In the genomic region with DNA sequence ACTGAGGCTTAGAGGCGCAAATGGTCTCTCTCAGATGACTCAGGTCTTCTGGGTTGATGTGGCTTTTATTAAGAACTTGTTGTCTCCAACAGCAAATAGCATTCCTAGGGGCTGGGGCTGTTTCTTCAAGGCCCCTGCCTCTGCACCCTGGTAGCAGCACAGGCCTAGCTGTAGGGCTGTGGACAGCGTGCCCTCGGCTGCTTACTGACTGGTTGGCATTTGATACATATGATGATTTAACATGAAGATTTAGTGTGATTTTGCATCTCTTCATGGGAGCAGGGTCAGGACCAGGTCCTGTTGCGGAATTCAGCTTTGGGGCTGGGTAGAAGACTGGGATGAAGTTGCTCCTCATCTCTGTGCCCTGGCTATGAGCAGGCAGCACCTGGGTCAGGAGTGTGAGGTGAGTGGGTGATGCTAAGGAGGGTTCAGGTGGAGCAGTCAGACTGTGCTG, we compare ENCODE assay signal across 8 cellular contexts. TPM values are rescaled to one million over a fixed set of nuclear protein-coding genes. Genes with fewer than 3 reads are reported as not detected.
DNase-seq lines count a peak whose midpoint lies in the region; ATAC-seq and TF ChIP-seq lines count a peak whose summit lies in the region.

No MANE protein-coding gene starts in this region.

- no peaks in the 10 kb centered on the region for H3K27me3 ChIP-seq in CD8-positive, alpha-beta T cell (ENCODE audit: insufficient read depth, low read length)
- H3K27me3 ChIP-seq in Loucy (ENCODE audit: insufficient read depth, low read length, poor library complexity, severe bottlenecking) (no peaks in the 10 kb centered on the region), brain microvascular endothelial cell (replicated peaks) (no peaks in the 10 kb centered on the region), neuron (ENCODE audit: insufficient read depth, low read length) (no peaks in the 10 kb centered on the region)

- in situ Hi-C loops in brain microvascular endothelial cell (cut with HindIII; ENCODE audit: low pct_ligation_motif_present, low sequenced_read_pairs), result no loop called here
- in situ Hi-C loops in ACHN (cut with HindIII; ENCODE audit: low pct_ligation_motif_present, low pct_unique_long_range_greater_than_20kb, low sequenced_read_pairs), result no loop called here

- H3K36me3 ChIP-seq in CD8-positive, alpha-beta T cell (ENCODE audit: insufficient read depth, low read length), result no peaks in the 10 kb centered on the region
- no peaks in the 10 kb centered on the region for H3K36me3 ChIP-seq in Loucy (ENCODE audit: insufficient read depth, low read length)
- no peaks in the 10 kb centered on the region for H3K36me3 ChIP-seq in brain microvascular endothelial cell (replicated peaks)
- H3K36me3 ChIP-seq in neuron (ENCODE audit: insufficient read depth, low read length), result no peaks in the 10 kb centered on the region

- H3K9ac ChIP-seq in Loucy (ENCODE audit: low read depth, low read length, poor library complexity, severe bottlenecking), result no peak overlapping the region

- CTCF ChIA-PET in CD8-positive, alpha-beta T cell (lab: Charles Lee), result interaction anchor here (0.8 to 1.6 kb wide), 11 partner anchors 11 to 227 kb away, joined by 3 to 5 read pairs (median 3); partner anchors contain the start of gene VARS2

- H3K27ac Mint-ChIP-seq in CD8-positive, alpha-beta T cell, result peak overlapping the region; percentile 89
- no peak overlapping the region for H3K27ac Mint-ChIP-seq in glutamatergic neuron (ENCODE audit: unreplicated experiment)

- H3K4me2 ChIP-seq in Loucy (ENCODE audit: low read depth, low read length, poor library complexity, severe bottlenecking), result peak overlapping the region; percentile 66

- H3K79me2 ChIP-seq in Loucy (ENCODE audit: insufficient read depth, low read length), result no peaks in the 10 kb centered on the region

- DNase-seq in CD8-positive, alpha-beta T cell, result no peak
- no peak for DNase-seq in brain microvascular endothelial cell
- DNase-seq in ACHN, result no peak
- no peak for DNase-seq in glutamatergic neuron
- no peak for DNase-seq in OCI-M2 (lab: John Stamatoyannopoulos, UW; ENCODE audit: unreplicated experiment)

- no peak overlapping the region for H3K27ac ChIP-seq in CD8-positive, alpha-beta T cell (ENCODE audit: low read depth, low read length)
- peak overlapping the region; percentile 98 for H3K27ac ChIP-seq in brain microvascular endothelial cell

- H3K36me3 Mint-ChIP-seq in CD8-positive, alpha-beta T cell, result no peaks in the 10 kb centered on the region
- no peaks in the 10 kb centered on the region for H3K36me3 Mint-ChIP-seq in glutamatergic neuron (ENCODE audit: unreplicated experiment)

- no peaks in the 10 kb centered on the region for H3K9me2 ChIP-seq in Loucy (replicated peaks; ENCODE audit: low read depth, low read length)

- peaks cover 45% of the 10 kb centered on the region for H3K4me1 ChIP-seq in CD8-positive, alpha-beta T cell (ENCODE audit: insufficient read depth, low read length)
- H3K4me1 ChIP-seq in Loucy (ENCODE audit: insufficient read depth, low read length, poor library complexity, severe bottlenecking) (peaks cover 28% of the 10 kb centered on the region), neuron (ENCODE audit: insufficient read depth, low read length) (peaks cover 30% of the 10 kb centered on the region)

- H2AFZ ChIP-seq in Loucy (ENCODE audit: low read length), result no peak overlapping the region
- H2AFZ ChIP-seq in neuron (ENCODE audit: low read depth, low read length), result peak overlapping the region; percentile 40

- no peaks in the 10 kb centered on the region for H3K9me3 ChIP-seq in CD8-positive, alpha-beta T cell (ENCODE audit: low read length)
- H3K9me3 ChIP-seq in Loucy (ENCODE audit: insufficient read depth, low read depth, low read length) (no peaks in the 10 kb centered on the region), neuron (ENCODE audit: low read length) (no peaks in the 10 kb centered on the region)

- H3K4me3 Mint-ChIP-seq in CD8-positive, alpha-beta T cell, result peak overlapping the region; percentile 68
- no peak overlapping the region for H3K4me3 Mint-ChIP-seq in glutamatergic neuron (ENCODE audit: unreplicated experiment)

- no peak for TF ChIP-seq CTCF in CD8-positive, alpha-beta T cell (IDR thresholded peaks at IDR 0.05)
- TF ChIP-seq CTCF in Loucy (conservative IDR thresholded peaks at IDR 0.05; ENCODE audit: low read length) (no peak), brain microvascular endothelial cell (IDR thresholded peaks at IDR 0.05; ENCODE audit: low read depth, low read length, missing control alignments) (no peak), glutamatergic neuron (IDR thresholded peaks at IDR 0.05; ENCODE audit: partially characterized antibody, unreplicated experiment) (no peak)

- POLR2A ChIA-PET in CD8-positive, alpha-beta T cell (lab: Charles Lee), result interaction anchor here (0.7 to 1.5 kb wide), 10 partner anchors 13 to 389 kb away, joined by 3 to 5 read pairs (median 3); partner anchors contain the start of gene TCF19

- H3K9me3 Mint-ChIP-seq in CD8-positive, alpha-beta T cell, result no peaks in the 10 kb centered on the region
- no peaks in the 10 kb centered on the region for H3K9me3 Mint-ChIP-seq in glutamatergic neuron (ENCODE audit: unreplicated experiment)

- H3K4me1 Mint-ChIP-seq in CD8-positive, alpha-beta T cell (ENCODE audit: low read depth), result peaks cover 67% of the 10 kb centered on the region
- H3K4me1 Mint-ChIP-seq in glutamatergic neuron (ENCODE audit: low read depth, unreplicated experiment), result peaks cover 3% of the 10 kb centered on the region

- H3K27me3 Mint-ChIP-seq in CD8-positive, alpha-beta T cell (ENCODE audit: low read depth), result no peaks in the 10 kb centered on the region
- peaks cover 6% of the 10 kb centered on the region for H3K27me3 Mint-ChIP-seq in glutamatergic neuron (ENCODE audit: unreplicated experiment)

- H3K4me3 ChIP-seq in CD8-positive, alpha-beta T cell (ENCODE audit: low read depth, low read length), result peak overlapping the region; percentile 28
- H3K4me3 ChIP-seq in Loucy (ENCODE audit: low read length, poor library complexity, severe bottlenecking) (peak overlapping the region; percentile 17), brain microvascular endothelial cell (ENCODE audit: low read depth, low read length) (no peak overlapping the region), neuron (ENCODE audit: low read length) (no peak overlapping the region)

- H3F3A ChIP-seq in Loucy (ENCODE audit: low read depth), result no peaks in the 10 kb centered on the region

- no peaks in the 10 kb centered on the region for H4K20me1 ChIP-seq in Loucy (ENCODE audit: insufficient read depth, low read length, poor library complexity, severe bottlenecking)

- intact Hi-C loops in CD8-positive, alpha-beta T cell (cut with DNase I, micrococcal nuclease), result loop anchor here in 1 of 2 experiments (2.0 to 5.0 kb wide), 3 partner anchors 24 to 44 kb away; partner anchors contain the start of gene IER3

- peak; percentile 24 for ATAC-seq in CD8-positive, alpha-beta T cell
- ATAC-seq in HG03097 (IDR thresholded peaks at IDR 0.05; ENCODE audit: low FRiP score, unreplicated experiment), result no peak

RNA-seq across cellular contexts. Expression of gene IER3, which starts 24.3 kb away (rescaled TPM):
- 1 to 10 TPM; 9.7 to 9.9 TPM for total RNA-seq in CD8-positive, alpha-beta T cell
- total RNA-seq in glutamatergic neuron (ENCODE audit: unreplicated experiment), result 13.5 TPM

RNA-seq across cellular contexts. Expression of gene FLOT1, which starts 26.2 kb away (rescaled TPM):
- 10 to 100 TPM; 27.5 to 27.8 TPM for total RNA-seq in CD8-positive, alpha-beta T cell
- 191 TPM for total RNA-seq in glutamatergic neuron (ENCODE audit: unreplicated experiment)

RNA-seq across cellular contexts. Expression of gene TUBB, which starts 48.5 kb away (rescaled TPM):
- total RNA-seq in CD8-positive, alpha-beta T cell, result 10 to 100 TPM; 61.3 to 63.1 TPM
- 2,264 TPM for total RNA-seq in glutamatergic neuron (ENCODE audit: unreplicated experiment)

RNA-seq across cellular contexts. Expression of gene MDC1, which starts 51.6 kb away (rescaled TPM):
- total RNA-seq in CD8-positive, alpha-beta T cell, result 10 to 100 TPM; 38.9 to 48.8 TPM
- total RNA-seq in glutamatergic neuron (ENCODE audit: unreplicated experiment), result 50.4 TPM

Comparison
In these comparisons a context has a peak if more than half of its experiments do, and no peak if none do; other contexts are left out.
1. H3K4me3 ChIP-seq: peak in CD8-positive, alpha-beta T cell (single experiment) and Loucy (single experiment); none in brain microvascular endothelial cell (single experiment) and neuron (single experiment).
2. RNA of gene TUBB, which starts 48.5 kb away (total RNA-seq): 2,264 TPM in glutamatergic neuron (single experiment); 61.3 to 63.1 TPM in CD8-positive, alpha-beta T cell; every median in the first group is over 10 times any median in the second.